In the genomic region with DNA sequence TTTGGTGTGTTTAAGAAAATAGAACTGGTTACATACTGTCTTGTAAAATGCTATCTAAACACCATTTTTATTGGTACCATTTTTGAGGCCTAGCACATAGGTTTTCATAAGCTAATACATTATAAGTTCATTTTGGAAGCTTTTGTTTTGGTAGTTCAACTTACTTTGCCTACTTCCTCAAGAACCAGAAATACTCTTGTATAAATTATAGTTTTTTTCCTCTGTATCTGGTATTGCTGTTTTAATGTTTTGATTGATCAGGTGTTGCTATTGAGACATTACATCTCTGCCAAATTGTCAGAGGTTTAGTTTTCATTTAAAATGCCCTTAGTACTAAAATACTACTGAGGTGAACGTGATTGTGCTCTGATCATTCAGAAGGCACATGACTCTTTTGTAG, we compare ENCODE assay signal across 23 cellular contexts.
DNase-seq lines count a peak whose midpoint lies in the region; ATAC-seq, FAIRE-seq and TF ChIP-seq lines count a peak whose summit lies in the region.
"Had no signal": no experiment of that assay in that cellular context is flagged by ENCODE, and none has a peak within 500 bp of the region (broad histone marks: within the 10 kb centered on the region; RNA-seq: fewer than 3 reads in every experiment).

No MANE protein-coding gene starts in this region.

- H2AFZ ChIP-seq in OCI-LY7 (ENCODE audit: low read length): peak overlapping the region; percentile 6; the same call in 1 of the 2 replicates
- H2AFZ ChIP-seq: GM23248 had no signal

- CTCF ChIA-PET in OCI-LY7 (lab: Charles Lee; ENCODE audit: unreplicated experiment): no interaction called here
- CTCF ChIA-PET in activated CD4-positive, alpha-beta T cell treated with anti-CD3 and anti-CD28 coated beads, Interleukin-2, amount 10 ng/mL, durations not matched to agents 7 days and 5 days (lab: Charles Lee): no interaction called here

- H3K79me2 ChIP-seq in OCI-LY7 (ENCODE audit: insufficient read depth, low read depth, low read length): peaks cover 98% of the 10 kb centered on the region

- FAIRE-seq in D721Med (lab: Jason Lieb, UNC) (peak; percentile 79), GM19239 (lab: Jason Lieb, UNC) (peak; percentile 39)

- H3K9me3 Mint-ChIP-seq in stimulated activated memory B cell treated with anti-CD40 and anti-IgM and Interleukin-4, amounts not matched to agents 10 μg/mL and 1 μg/mL and 100 μg/mL, for 72 hours: no peaks in the 10 kb centered on the region
- no peaks in the 10 kb centered on the region for H3K9me3 Mint-ChIP-seq in activated CD4-positive, alpha-beta T cell treated with anti-CD3 and anti-CD28 coated beads, Interleukin-2, amount 10 ng/mL, durations not matched to agents 7 days and 5 days
- H3K9me3 Mint-ChIP-seq: CD8-positive, alpha-beta memory T cell; H9; HFFc6 had no signal

- H3K36me3 Mint-ChIP-seq in stimulated activated memory B cell treated with anti-CD40 and anti-IgM and Interleukin-4, amounts not matched to agents 10 μg/mL and 1 μg/mL and 100 μg/mL, for 72 hours: no peaks in the 10 kb centered on the region
- H3K36me3 Mint-ChIP-seq in activated CD4-positive, alpha-beta T cell treated with anti-CD3 and anti-CD28 coated beads, Interleukin-2, amount 10 ng/mL, durations not matched to agents 7 days and 5 days (ENCODE audit: low read depth): no peaks in the 10 kb centered on the region

- intact Hi-C loops in OCI-LY7 (cut with micrococcal nuclease; ENCODE audit: unreplicated experiment): no loop called here
- intact Hi-C loops in Right ventricle myocardium inferior (cut with DNase I): no loop called here

- H3K27ac ChIP-seq in OCI-LY7 (ENCODE audit: low read depth, low read length, poor library complexity, severe bottlenecking): peak overlapping the region; percentile 98
- H3K27ac ChIP-seq: C4-2B, GM23248, RWPE1 had no signal

- peak overlapping the region; percentile 15 for H3K4me3 ChIP-seq in OCI-LY7 (ENCODE audit: low read depth, low read length, poor library complexity, severe bottlenecking)
- H3K4me3 ChIP-seq: GM23248 had no signal

- no peaks in the 10 kb centered on the region for H3K9me3 ChIP-seq in OCI-LY7 (ENCODE audit: low read length)

- ATAC-seq in stimulated activated memory B cell treated with anti-CD40 and anti-IgM and Interleukin-4, amounts not matched to agents 10 μg/mL and 1 μg/mL and 100 μg/mL, for 72 hours: no peak
- ATAC-seq in Right ventricle myocardium inferior: no peak
- ATAC-seq: SK-N-SH treated with all-trans-retinoic acid at 6 μM for 48 hours had no signal

- H3K4me1 Mint-ChIP-seq in stimulated activated memory B cell treated with anti-CD40 and anti-IgM and Interleukin-4, amounts not matched to agents 10 μg/mL and 1 μg/mL and 100 μg/mL, for 72 hours: peaks cover 29% of the 10 kb centered on the region
- no peaks in the 10 kb centered on the region for H3K4me1 Mint-ChIP-seq in activated CD4-positive, alpha-beta T cell treated with anti-CD3 and anti-CD28 coated beads, Interleukin-2, amount 10 ng/mL, durations not matched to agents 7 days and 5 days
- H3K4me1 Mint-ChIP-seq: CD8-positive, alpha-beta memory T cell had no signal

- peak overlapping the region; percentile 76 for H3K4me2 ChIP-seq in OCI-LY7 (ENCODE audit: low read length)

- no TSS peak for BruUV-seq in OCI-LY7 (replicated peaks; lab: Mats Ljungman, UMichigan)

- POLR2A ChIA-PET in OCI-LY7 (lab: Charles Lee): interaction anchor here (0.6 to 10.8 kb wide), 7 partner anchors 9 to 348 kb away, joined by 3 to 290 read pairs (median 4); no protein-coding TSS in a partner anchor
- POLR2A ChIA-PET in activated CD4-positive, alpha-beta T cell treated with anti-CD3 and anti-CD28 coated beads, Interleukin-2, amount 10 ng/mL, durations not matched to agents 7 days and 5 days (lab: Charles Lee): no interaction called here

- H4K20me1 ChIP-seq in OCI-LY7 (ENCODE audit: insufficient read depth, low read length): no peaks in the 10 kb centered on the region

- peaks cover 100% of the 10 kb centered on the region for H3K4me1 ChIP-seq in OCI-LY7 (ENCODE audit: insufficient read depth, low read length, poor library complexity, severe bottlenecking)

- no peak overlapping the region for H3K4me3 Mint-ChIP-seq in stimulated activated memory B cell treated with anti-CD40 and anti-IgM and Interleukin-4, amounts not matched to agents 10 μg/mL and 1 μg/mL and 100 μg/mL, for 72 hours
- no peak overlapping the region for H3K4me3 Mint-ChIP-seq in activated CD4-positive, alpha-beta T cell treated with anti-CD3 and anti-CD28 coated beads, Interleukin-2, amount 10 ng/mL, durations not matched to agents 7 days and 5 days
- H3K4me3 Mint-ChIP-seq: CD8-positive, alpha-beta memory T cell; H9; HFFc6 had no signal

- peak overlapping the region; percentile 40 for H3K27ac Mint-ChIP-seq in stimulated activated memory B cell treated with anti-CD40 and anti-IgM and Interleukin-4, amounts not matched to agents 10 μg/mL and 1 μg/mL and 100 μg/mL, for 72 hours
- H3K27ac Mint-ChIP-seq in activated CD4-positive, alpha-beta T cell treated with anti-CD3 and anti-CD28 coated beads, Interleukin-2, amount 10 ng/mL, durations not matched to agents 7 days and 5 days: no peak overlapping the region
- H3K27ac Mint-ChIP-seq: H9, HFFc6 had no signal

- peaks cover 3% of the 10 kb centered on the region; the same call in 1 of the 2 replicates for H3K36me3 ChIP-seq in OCI-LY7 (ENCODE audit: insufficient read depth, low read length)

- no peaks in the 10 kb centered on the region for H3K9me2 ChIP-seq in OCI-LY7 (ENCODE audit: insufficient read depth, low read length)

- no peaks in the 10 kb centered on the region for H3K27me3 Mint-ChIP-seq in stimulated activated memory B cell treated with anti-CD40 and anti-IgM and Interleukin-4, amounts not matched to agents 10 μg/mL and 1 μg/mL and 100 μg/mL, for 72 hours
- H3K27me3 Mint-ChIP-seq in activated CD4-positive, alpha-beta T cell treated with anti-CD3 and anti-CD28 coated beads, Interleukin-2, amount 10 ng/mL, durations not matched to agents 7 days and 5 days: no peaks in the 10 kb centered on the region
- H3K27me3 Mint-ChIP-seq: CD8-positive, alpha-beta memory T cell had no signal

- TF ChIP-seq CTCF in D721Med (IDR thresholded peaks at IDR 0.05; ENCODE audit: insufficient read depth, missing control alignments) (no peak), OCI-LY7 (conservative IDR thresholded peaks at IDR 0.05; ENCODE audit: low read length) (no peak)

- DNase-seq in D721Med (ENCODE audit: insufficient read length, low spot score) (no peak), GM19239 (ENCODE audit: insufficient read length, low spot score) (no peak), OCI-LY7 (ENCODE audit: low spot score) (no peak), Right ventricle myocardium inferior (ENCODE audit: missing footprints) (no peak)
- DNase-seq in activated CD4-positive, alpha-beta T cell treated with anti-CD3 and anti-CD28 coated beads, Interleukin-2, amount 10 ng/mL, durations not matched to agents 7 days and 5 days: no peak
- no peak for DNase-seq in activated naive CD4-positive, alpha-beta T cell treated with Interleukin-2 at 50 U/mL for 16 hours
- DNase-seq: Calu3; CD8-positive, alpha-beta memory T cell; GF-D8; GM23248; H9; HFFc6; IMR-90; NCI-H1417; NCI-H187; NCI-H446 treated with DMSO at 0.1 percent for 48 hours; NCI-H526 treated with DMSO at 0.1 percent for 48 hours; SIG-M5; T-helper 1 cell had no signal
